8 cellular contexts compared by ENCODE assay signal in the genomic region with DNA sequence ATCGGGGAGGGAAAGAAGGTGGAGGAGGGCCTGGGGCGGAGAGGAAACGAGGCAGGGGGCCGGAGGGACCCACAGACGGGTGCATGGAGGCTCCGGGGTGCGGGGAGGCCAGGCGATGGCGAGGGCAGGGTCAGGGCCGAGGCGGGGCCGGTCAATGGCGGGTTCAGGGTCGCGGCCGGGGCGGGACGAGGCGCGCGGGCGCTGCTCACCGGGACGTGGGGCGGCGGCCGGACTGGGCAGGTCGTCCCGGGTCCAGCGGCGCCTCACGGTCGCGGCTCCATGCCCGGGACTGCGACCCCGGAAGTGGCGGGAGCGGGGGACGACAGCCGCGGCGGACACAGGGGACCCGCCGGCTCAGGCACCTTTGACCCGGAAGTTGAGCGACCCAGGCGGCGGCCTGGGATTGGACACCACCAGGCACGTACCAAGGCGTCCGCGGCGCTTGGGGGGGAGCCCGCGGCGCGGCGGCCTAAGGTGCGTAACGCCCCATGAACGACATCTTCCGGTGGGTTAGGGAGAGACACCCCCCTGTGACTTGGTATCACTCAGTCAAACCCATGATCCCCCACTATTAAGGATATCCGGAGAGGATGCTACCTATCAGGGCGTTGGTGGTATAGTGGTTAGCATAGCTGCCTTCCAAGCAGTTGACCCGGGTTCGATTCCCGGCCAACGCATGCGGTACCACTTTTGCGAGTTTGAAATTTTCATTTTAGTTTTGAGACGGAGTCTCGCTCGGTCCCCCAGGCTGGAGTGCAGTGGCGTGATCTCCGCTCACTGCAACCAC. TPM values are rescaled to one million over a fixed set of nuclear protein-coding genes. Genes with fewer than 3 reads are reported as not detected.
DNase-seq lines count a peak whose midpoint lies in the region; ATAC-seq, FAIRE-seq and TF ChIP-seq lines count a peak whose summit lies in the region.

A gene (minus strand): TSS at position 378 of the 787 bp plus-strand sequence. CDS start 3,936 bp downstream, outside the sequence.

- WGBS in HepG2 (ENCODE audit: low lambda C conversion rate) = 1% methylated on average over 19 of the region's 76 CpGs

- ATAC-seq in GM19397 (IDR thresholded peaks at IDR 0.05; ENCODE audit: unreplicated experiment) = peak; percentile 85
- peak; percentile 79 for ATAC-seq in HG03571 (IDR thresholded peaks at IDR 0.05; ENCODE audit: unreplicated experiment)
- ATAC-seq in HepG2 = peak; percentile 91

- peak; percentile 76 for FAIRE-seq in HepG2 (lab: Jason Lieb, UNC)

- peak; percentile 76 for TF ChIP-seq RAD21 in HepG2 (CRISPR knock-in tag; IDR thresholded peaks at IDR 0.05)

- H3K36me3 ChIP-seq in HepG2 (replicated peaks in 1 of 2; ENCODE audit: control insufficient read depth in 1 of 2, insufficient read depth in 2 of 2, low read length in 2 of 2) = peaks cover 2 to 16% of the 10 kb centered on the region in 2 experiments

- peak; percentile 21 to 65; a peak in 3 of 4 replicates for TF ChIP-seq POLR2A in HepG2 (IDR thresholded peaks at IDR 0.05; ENCODE audit: insufficient read depth in 1 of 2, low read depth in 2 of 2, low read length in 2 of 2)

- H3K9ac ChIP-seq in HepG2 (ENCODE audit: insufficient read depth, low read depth, low read length) = peak within 1 kb of the TSS; percentile 82

- peak within 1 kb of the TSS; percentile 56 for H2AFZ ChIP-seq in HepG2 (ENCODE audit: low read length)

- no peaks in the 10 kb centered on the region; a peak in 1 of 5 replicates for H3K27me3 ChIP-seq in HepG2 (ENCODE audit: control insufficient read depth in 1 of 2, insufficient read depth in 2 of 2, low read length in 2 of 2)

- peak; percentile 92 for TF ChIP-seq CTCF in HepG2 (CRISPR knock-in tag; IDR thresholded peaks at IDR 0.05)

- H3K4me2 ChIP-seq in HepG2 (ENCODE audit: low read depth, low read length) = peak within 1 kb of the TSS; percentile 87

- peaks cover 29% of the 10 kb centered on the region for H3K79me2 ChIP-seq in HepG2 (ENCODE audit: insufficient read depth, low read length)

- H3K4me3 ChIP-seq in HepG2 (replicated peaks in 1 of 3; ENCODE audit: insufficient read depth in 1 of 3, low read depth in 2 of 3, low read length in 3 of 3) = peak within 1 kb of the TSS; percentile 78 to 100 (median 99)

- H3K9me3 ChIP-seq in HepG2 (ENCODE audit: low read length) = no peaks in the 10 kb centered on the region

- CTCF ChIA-PET in HepG2 (lab: Yijun Ruan, JAX; ENCODE audit: low intra/inter-chr PET ratio, low total read pairs) = interaction anchor here (1.5 kb wide), 1 partner anchor 68 kb away, joined by 5 read pairs; a partner anchor contains a TSS

- H3K4me1 ChIP-seq in HepG2 (ENCODE audit: insufficient read depth, low read length) = peaks cover 48% of the 10 kb centered on the region

- in situ Hi-C loops in HepG2 (cut with HindIII; ENCODE audit: extremely low pct_ligation_motif_present, low pct_unique_long_range_greater_than_20kb) = no loop called here

- peak; percentile 100 for DNase-seq in CD1c-positive myeloid dendritic cell (ENCODE audit: extremely low spot score)
- DNase-seq in NCI-H82 (lab: John Stamatoyannopoulos, UW) = peak; percentile 98
- peak; percentile 93 to 96 for DNase-seq in activated CD4-positive, alpha-beta T cell treated with anti-CD3 and anti-CD28 coated beads, Interleukin-2, amount 50 U/mL, for 48 hours
- DNase-seq in dermis microvascular lymphatic vessel endothelial cell (ENCODE audit: low read depth in 2 of 2) = peak; percentile 99
- DNase-seq in HepG2 (ENCODE audit: low spot score) = peak; percentile 97
- peak; percentile 95 for DNase-seq in stimulated activated CD4-positive, alpha-beta T cell treated with anti-CD3 and anti-CD28 coated beads, Interleukin-4, amount 100 ng/mL, for 1 hour

- TF ChIP-seq EP300 in HepG2 (IDR thresholded peaks at IDR 0.05; ENCODE audit: low read depth in 2 of 2, low read length in 2 of 2) = peak in 1 of 2 experiments; percentile 27; a peak in 1 of 4 replicates
- TF ChIP-seq EP300 in HepG2 (CRISPR knock-in tag; IDR thresholded peaks at IDR 0.05; ENCODE audit: borderline replicate concordance) = peak; percentile 40; the same call in 1 of the 2 replicates

- intact Hi-C loops in HepG2 (cut with micrococcal nuclease; ENCODE audit: unreplicated experiment) = loop anchor here (2.0 to 5.0 kb wide), 2 partner anchors 51 to 67 kb away; a partner anchor contains a TSS

- peak within 1 kb of the TSS; percentile 57 for H3K27ac ChIP-seq in HepG2 (ENCODE audit: extremely low read length, insufficient read depth, low read length)

- peaks cover 3% of the 10 kb centered on the region; the same call in 1 of the 2 replicates for H4K20me1 ChIP-seq in HepG2 (ENCODE audit: insufficient read depth, low read length)

- BruUV-seq in HepG2 (replicated peaks; lab: Mats Ljungman, UMichigan) = no TSS peak

- POLR2A ChIA-PET in HepG2 (lab: Yijun Ruan, JAX) = interaction anchor here (1.0 to 3.0 kb wide), 3 partner anchors 53 to 245 kb away, joined by 4 to 15 read pairs (median 5); a partner anchor contains a TSS

TF ChIP-seq in HepG2, 621 proteins besides CTCF, POLR2A, EP300 and RAD21 (continues in another document):
- TF ChIP-seq ZNF432 (CRISPR knock-in tag; IDR thresholded peaks at IDR 0.05; ENCODE audit: borderline replicate concordance) (no peak), XBP1 (CRISPR knock-in tag; IDR thresholded peaks at IDR 0.05) (no peak), TOPORS (CRISPR knock-in tag; IDR thresholded peaks at IDR 0.05) (peak; percentile 69; the same call in 1 of the 2 replicates), MIER2 (CRISPR knock-in tag; IDR thresholded peaks at IDR 0.05) (peak; percentile 82), ZNF776 (CRISPR knock-in tag; IDR thresholded peaks at IDR 0.05) (peak; percentile 85), PHB2 (IDR thresholded peaks at IDR 0.05; ENCODE audit: partially characterized antibody) (no peak), ZSCAN12 (CRISPR knock-in tag; IDR thresholded peaks at IDR 0.05) (no peak), ZMAT3 (CRISPR knock-in tag; conservative IDR thresholded peaks at IDR 0.05) (peak; percentile 90), ZNF878 (CRISPR knock-in tag; IDR thresholded peaks at IDR 0.05) (0 out of 2 replicates have a peak, but pooled peaks have one; percentile 29)
- TF ChIP-seq, protein P1, sequence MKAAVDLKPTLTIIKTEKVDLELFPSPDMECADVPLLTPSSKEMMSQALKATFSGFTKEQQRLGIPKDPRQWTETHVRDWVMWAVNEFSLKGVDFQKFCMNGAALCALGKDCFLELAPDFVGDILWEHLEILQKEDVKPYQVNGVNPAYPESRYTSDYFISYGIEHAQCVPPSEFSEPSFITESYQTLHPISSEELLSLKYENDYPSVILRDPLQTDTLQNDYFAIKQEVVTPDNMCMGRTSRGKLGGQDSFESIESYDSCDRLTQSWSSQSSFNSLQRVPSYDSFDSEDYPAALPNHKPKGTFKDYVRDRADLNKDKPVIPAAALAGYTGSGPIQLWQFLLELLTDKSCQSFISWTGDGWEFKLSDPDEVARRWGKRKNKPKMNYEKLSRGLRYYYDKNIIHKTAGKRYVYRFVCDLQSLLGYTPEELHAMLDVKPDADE (CRISPR knock-in tag; IDR thresholded peaks at IDR 0.05) = no peak
- TF ChIP-seq, protein P2, sequence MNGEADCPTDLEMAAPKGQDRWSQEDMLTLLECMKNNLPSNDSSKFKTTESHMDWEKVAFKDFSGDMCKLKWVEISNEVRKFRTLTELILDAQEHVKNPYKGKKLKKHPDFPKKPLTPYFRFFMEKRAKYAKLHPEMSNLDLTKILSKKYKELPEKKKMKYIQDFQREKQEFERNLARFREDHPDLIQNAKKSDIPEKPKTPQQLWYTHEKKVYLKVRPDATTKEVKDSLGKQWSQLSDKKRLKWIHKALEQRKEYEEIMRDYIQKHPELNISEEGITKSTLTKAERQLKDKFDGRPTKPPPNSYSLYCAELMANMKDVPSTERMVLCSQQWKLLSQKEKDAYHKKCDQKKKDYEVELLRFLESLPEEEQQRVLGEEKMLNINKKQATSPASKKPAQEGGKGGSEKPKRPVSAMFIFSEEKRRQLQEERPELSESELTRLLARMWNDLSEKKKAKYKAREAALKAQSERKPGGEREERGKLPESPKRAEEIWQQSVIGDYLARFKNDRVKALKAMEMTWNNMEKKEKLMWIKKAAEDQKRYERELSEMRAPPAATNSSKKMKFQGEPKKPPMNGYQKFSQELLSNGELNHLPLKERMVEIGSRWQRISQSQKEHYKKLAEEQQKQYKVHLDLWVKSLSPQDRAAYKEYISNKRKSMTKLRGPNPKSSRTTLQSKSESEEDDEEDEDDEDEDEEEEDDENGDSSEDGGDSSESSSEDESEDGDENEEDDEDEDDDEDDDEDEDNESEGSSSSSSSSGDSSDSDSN (CRISPR knock-in tag; IDR thresholded peaks at IDR 0.05) = peak; percentile 96

RNA-seq across cellular contexts. Expression of the gene that starts here (rescaled TPM):
- total RNA-seq in dermis microvascular lymphatic vessel endothelial cell = 13.0 and 20.6 TPM in 2 replicates
- 25.8 and 26.6 TPM in 2 replicates for total RNA-seq in HepG2 (2016; rRNA removed; fragmentation: Illumina TruSeq; extraction: Trizol)
- total RNA-seq in HepG2 (2016; cell fraction: cytosol; rRNA removed; fragmentation: Illumina TruSeq; extraction: Trizol; ENCODE audit: low read depth) = 21.9 and 23.0 TPM in 2 replicates
- total RNA-seq in HepG2 (2016; cell fraction: insoluble cytoplasmic fraction; rRNA removed; fragmentation: Illumina TruSeq; extraction: Trizol) = 19.7 and 28.0 TPM in 2 replicates
- 28.4 and 28.6 TPM in 2 replicates for total RNA-seq in HepG2 (2016; cell fraction: membrane; rRNA removed; fragmentation: Illumina TruSeq; extraction: Trizol)
- 19.7 and 23.4 TPM in 2 replicates for total RNA-seq in HepG2 (2016; cell fraction: nucleus; rRNA removed; fragmentation: Illumina TruSeq; extraction: Trizol)
- polyA plus RNA-seq in HepG2 (2011; rRNA removed) = 8.4 and 9.4 TPM in 2 replicates
- polyA plus RNA-seq in HepG2 (2011; cell fraction: cytosol; rRNA removed) = 5.3 and 7.0 TPM in 2 replicates
- 33.2 and 42.2 TPM in 2 replicates for polyA plus RNA-seq in HepG2 (2011; cell fraction: nucleus; rRNA removed)
- polyA plus RNA-seq in HepG2 (2012) = 14.9 and 17.3 TPM in 2 replicates
- polyA plus RNA-seq in HepG2 (2016; cell fraction: cytosol; fragmentation: Illumina TruSeq; extraction: Trizol; ENCODE audit: low read depth) = 11.8 and 12.3 TPM in 2 replicates
- polyA plus RNA-seq in HepG2 (2016; cell fraction: insoluble cytoplasmic fraction; fragmentation: Illumina TruSeq; extraction: Trizol; ENCODE audit: low read depth) = 26.8 and 38.6 TPM in 2 replicates
- polyA plus RNA-seq in HepG2 (2016; cell fraction: membrane; fragmentation: Illumina TruSeq; extraction: Trizol; ENCODE audit: low read depth) = 22.3 and 23.5 TPM in 2 replicates
- 52.8 and 55.7 TPM in 2 replicates for polyA plus RNA-seq in HepG2 (2016; cell fraction: nucleus; fragmentation: Illumina TruSeq; extraction: Trizol; ENCODE audit: insufficient read depth, low read depth)
- polyA minus RNA-seq in HepG2 (2011; rRNA and poly(A)+ RNA removed; ENCODE audit: low replicate concordance) = 26.0 and 29.3 TPM in 2 replicates
- polyA minus RNA-seq in HepG2 (2011; cell fraction: cytosol; rRNA and poly(A)+ RNA removed) = 10.0 and 10.8 TPM in 2 replicates
- 25.8 and 26.7 TPM in 2 replicates for polyA minus RNA-seq in HepG2 (2011; cell fraction: nucleus; rRNA and poly(A)+ RNA removed)

Comparison
In these comparisons a context has a peak if more than half of its experiments do, and no peak if none do; other contexts are left out.
1. Peak in every context shown above with its lines: DNase-seq, ATAC-seq, H3K4me3 ChIP-seq and H3K27ac ChIP-seq.